19 cellular contexts compared by ENCODE assay signal in the genomic region with DNA sequence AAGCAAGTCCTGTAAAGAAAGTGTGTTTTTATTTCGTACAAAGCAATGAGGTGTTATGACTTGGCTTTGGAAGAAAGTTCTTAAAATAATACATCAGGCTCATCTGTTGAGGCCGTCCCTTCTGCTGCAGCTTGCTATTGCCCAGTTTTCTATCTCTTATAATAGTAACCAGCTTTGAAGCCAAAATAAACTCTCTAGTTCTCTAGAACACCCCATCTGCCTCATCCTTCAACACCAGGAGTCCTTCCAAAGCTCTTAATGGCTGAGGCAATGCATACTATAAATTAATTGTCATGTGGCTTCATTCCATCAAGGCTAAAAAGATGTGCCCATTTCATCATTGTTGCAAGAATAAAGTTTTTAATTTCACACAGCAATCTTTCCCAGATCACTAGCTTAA.
"Had no signal": no experiment of that assay in that cellular context is flagged by ENCODE, and none has a peak within 500 bp of the region (broad histone marks: within the 10 kb centered on the region; RNA-seq: fewer than 3 reads in every experiment).

No MANE protein-coding gene starts in this region.

- H3K4me1 ChIP-seq: breast epithelium, spleen, testis had no signal

- H3K27ac ChIP-seq: breast epithelium, neutrophil, spleen, testis, transverse colon had no signal

- H3K9me3 ChIP-seq: breast epithelium, neutrophil, testis, transverse colon had no signal

- H3K27me3 ChIP-seq: breast epithelium, neutrophil, testis, transverse colon had no signal

- DNase-seq: activated B cell treated with CpG ODN at 0.5 μM for 24 hours; activated CD4-positive, alpha-beta T cell treated with anti-CD3 and anti-CD28 coated beads, Interleukin-2, amount 50 U/mL, for 1 hour; activated CD8-positive, alpha-beta T cell treated with anti-CD3 and anti-CD28 coated beads for 36 hours; activated T-cell treated with anti-CD3 and anti-CD28 coated beads, Interleukin-2, amount 50 U/mL, for 4 hours; endodermal cell; foreskin melanocyte; mammary epithelial cell; naive B cell; nephron progenitor cell; retina; spleen; stimulated activated naive CD4-positive, alpha-beta T cell; T-helper 2 cell; testis; transverse colon had no signal

- ATAC-seq: activated CD8-positive, alpha-beta T cell treated with anti-CD3 and anti-CD28 coated beads for 36 hours; activated T-cell treated with anti-CD3 and anti-CD28 coated beads, Interleukin-2, amount 50 U/mL, for 4 hours; activated T-helper 17 cell treated with anti-CD3 and anti-CD28 coated beads, Interleukin-2, amount 50 U/mL, for 72 hours; esophagus mucosa had no signal

- H3K36me3 ChIP-seq: breast epithelium, neutrophil, spleen, transverse colon had no signal

- H3K4me3 ChIP-seq: breast epithelium, spleen, testis, transverse colon had no signal
